ENCODE assay signal across 8 cellular contexts in genomic region chr9:93133641-93134017, GRCh38. TPM values are rescaled to one million over a fixed set of nuclear protein-coding genes. Genes with fewer than 3 reads are reported as not detected.
DNase-seq lines count a peak whose midpoint lies in the region; ATAC-seq and TF ChIP-seq lines count a peak whose summit lies in the region.

No MANE protein-coding gene starts in this region.

- H3K4me3 Mint-ChIP-seq in nephron progenitor cell = peak overlapping the region; percentile 85

- no peaks in the 10 kb centered on the region for H3K36me3 ChIP-seq in OCI-LY3 (replicated peaks; ENCODE audit: low read depth, low read length)
- no peaks in the 10 kb centered on the region for H3K36me3 ChIP-seq in tibial nerve

- no peak for TF ChIP-seq POLR2A in tibial nerve (IDR thresholded peaks at IDR 0.05)

- H3K27ac Mint-ChIP-seq in nephron progenitor cell = no peak overlapping the region

- H3K4me1 Mint-ChIP-seq in nephron progenitor cell = peaks cover 36% of the 10 kb centered on the region

- peak overlapping the region; percentile 73 for H3K9ac ChIP-seq in OCI-LY3 (ENCODE audit: low read length)

- peaks cover 7% of the 10 kb centered on the region; the same call in 1 of the 2 replicates for H4K20me1 ChIP-seq in OCI-LY3 (ENCODE audit: insufficient read depth, low read length)

- peaks cover 25% of the 10 kb centered on the region for H3K4me1 ChIP-seq in OCI-LY3 (ENCODE audit: low read length)
- H3K4me1 ChIP-seq in tibial nerve = peaks cover 0 to 73% (median 49%) of the 10 kb centered on the region in 4 donors

- H3K27ac ChIP-seq in OCI-LY3 (ENCODE audit: low read length) = peak overlapping the region; percentile 19; the same call in 1 of the 2 replicates
- peak overlapping the region; percentile 92 to 98 (median 96) for H3K27ac ChIP-seq in tibial nerve

- DNase-seq in AG08395 (ENCODE audit: low spot score) (peak; percentile 89), foreskin fibroblast (peak; percentile 82 to 93), nephron progenitor cell (peak; percentile 81), tibial nerve (ENCODE audit: low spot score in 2 of 2) (peak; percentile 68 to 72)
- DNase-seq in activated effector memory CD4-positive, alpha-beta T cell treated with Interleukin-2 at 50 U/mL for 16 hours = peak; percentile 18

- peak overlapping the region; percentile 10; the same call in 1 of the 2 replicates for H2AFZ ChIP-seq in OCI-LY3 (ENCODE audit: low read depth, low read length)

- peaks cover 14% of the 10 kb centered on the region for H3K27me3 Mint-ChIP-seq in nephron progenitor cell (ENCODE audit: low read depth, poor library complexity)

- no peaks in the 10 kb centered on the region for H3K36me3 Mint-ChIP-seq in nephron progenitor cell (ENCODE audit: low read depth)

- no peak for TF ChIP-seq CTCF in OCI-LY3 (IDR thresholded peaks at IDR 0.05; ENCODE audit: low read depth, low read length)
- TF ChIP-seq CTCF in foreskin fibroblast (IDR thresholded peaks at IDR 0.05; ENCODE audit: low read depth, low read length) = no peak
- no peak for TF ChIP-seq CTCF in nephron progenitor cell (IDR thresholded peaks at IDR 0.05)
- no peak for TF ChIP-seq CTCF in tibial nerve (IDR thresholded peaks at IDR 0.05)

- peaks cover 3% of the 10 kb centered on the region for H3K9me3 Mint-ChIP-seq in nephron progenitor cell

- H3K4me3 ChIP-seq in OCI-LY3 (ENCODE audit: low read length) (peak overlapping the region; percentile 89), foreskin fibroblast (ENCODE audit: low read depth in 1 of 2, low read length in 2 of 2) (peak overlapping the region; percentile 70 to 88), tibial nerve (peak overlapping the region; percentile 69 to 97 (median 70))

- H3K4me2 ChIP-seq in OCI-LY3 (ENCODE audit: low read length) = peak overlapping the region; percentile 99

- peak; percentile 37 for ATAC-seq in GM18868 (IDR thresholded peaks at IDR 0.05; ENCODE audit: unreplicated experiment)
- ATAC-seq in HG03095 (IDR thresholded peaks at IDR 0.05; ENCODE audit: unreplicated experiment) = peak; percentile 40

- peak in 1 of 2 donors; percentile 59 for TF ChIP-seq EP300 in tibial nerve (IDR thresholded peaks at IDR 0.05)

- WGBS in tibial nerve, 2 donors = 0% methylated on average over 3 to 33 of the region's 37 CpGs

- peaks cover 5% of the 10 kb centered on the region; the same call in 1 of the 2 replicates for H3K27me3 ChIP-seq in OCI-LY3 (ENCODE audit: low read depth, low read length)
- no peaks in the 10 kb centered on the region for H3K27me3 ChIP-seq in tibial nerve

- H3K9me3 ChIP-seq in OCI-LY3 (ENCODE audit: insufficient read depth, low read length) = no peaks in the 10 kb centered on the region
- H3K9me3 ChIP-seq in tibial nerve = peaks cover 0 to 5% (median 0%) of the 10 kb centered on the region in 4 donors

- H3K79me2 ChIP-seq in OCI-LY3 (ENCODE audit: low read length) = peaks cover 14% of the 10 kb centered on the region

RNA-seq across cellular contexts. Expression of gene NINJ1, which starts 0.4 kb away (rescaled TPM):
- 10 to 100 TPM; 48.2 to 98.8 (median 72.9) TPM for total RNA-seq in tibial nerve

RNA-seq across cellular contexts. Expression of gene CARD19, which starts 37.6 kb away (rescaled TPM):
- total RNA-seq in tibial nerve = 10 to 100 TPM; 53.4 to 93.6 (median 60.7) TPM

RNA-seq across cellular contexts. Expression of gene WNK2, which starts 50.3 kb away (rescaled TPM):
- 10 to 100 TPM in 2 of 4 donors, 1 to 10 TPM in 2; 3.8 to 17.7 (median 9.0) TPM for total RNA-seq in tibial nerve

Comparison
In these comparisons a context has a peak if more than half of its experiments do, and no peak if none do; other contexts are left out.
1. Peak in every context shown above with its lines: DNase-seq, ATAC-seq, H3K4me3 ChIP-seq and H3K27ac ChIP-seq.
2. DNase-seq: peak in every context shown above with its lines; median percentile 89 in AG08395; 88 in foreskin fibroblast; 81 in nephron progenitor cell; 70 in tibial nerve; 18 in activated effector memory CD4-positive, alpha-beta T cell treated with Interleukin-2 at 50 U/mL for 16 hours.